In genomic region chr1:208161656-208162375, GRCh38 we compare ENCODE assay signal across 15 cellular contexts.
A peak's percentile ranks its signal among the peaks of the same experiment; 100 is the strongest.
DNase-seq lines count a peak whose midpoint lies in the region; ATAC-seq and TF ChIP-seq lines count a peak whose summit lies in the region.
"Had no signal": no experiment of that assay in that cellular context is flagged by ENCODE, and none has a peak within 500 bp of the region (broad histone marks: within the 10 kb centered on the region; RNA-seq: fewer than 3 reads in every experiment).

No MANE protein-coding gene starts in this region.

- H3K4me3 ChIP-seq in neural cell (ENCODE audit: low read length) (peak overlapping the region; percentile 4), hepatocyte (no peak overlapping the region), thyroid gland (replicated peaks in 1 of 3) (no peak overlapping the region)
- H3K4me3 ChIP-seq: cardiac muscle cell had no signal

- no peak overlapping the region for H3K4me2 ChIP-seq in neural cell (ENCODE audit: low read length)
- no peak overlapping the region for H3K4me2 ChIP-seq in hepatocyte

- H3K9me3 ChIP-seq in neural cell (ENCODE audit: low read length) (no peaks in the 10 kb centered on the region), hepatocyte (ENCODE audit: low read depth) (no peaks in the 10 kb centered on the region), thyroid gland (no peaks in the 10 kb centered on the region)

- 81% methylated on average over 6 of the region's 6 CpGs for WGBS in hepatocyte (ENCODE audit: low lambda C conversion rate, missing lambda C conversion rate)
- 82 to 89% methylated on average over 6 of the region's 6 CpGs for WGBS in thyroid gland, 2 donors

- no peak for TF ChIP-seq POLR2A in thyroid gland (IDR thresholded peaks at IDR 0.05)

- H4K20me1 ChIP-seq in neural cell (ENCODE audit: insufficient read depth) = peaks cover 8% of the 10 kb centered on the region
- no peaks in the 10 kb centered on the region for H4K20me1 ChIP-seq in hepatocyte (ENCODE audit: insufficient read depth, poor library complexity, severe bottlenecking)

- TF ChIP-seq EP300 in neural cell (conservative IDR thresholded peaks at IDR 0.05; ENCODE audit: poor library complexity, severe bottlenecking) = no peak

- H3K9me2 ChIP-seq in neural cell (ENCODE audit: insufficient read depth, low read length) (no peaks in the 10 kb centered on the region), hepatocyte (replicated peaks; ENCODE audit: insufficient read depth) (no peaks in the 10 kb centered on the region)

- H3F3A ChIP-seq in neural cell (ENCODE audit: insufficient read depth, low read length, poor library complexity, severe bottlenecking) = no peaks in the 10 kb centered on the region

- H3K4me1 ChIP-seq in hepatocyte (ENCODE audit: insufficient read depth) = peaks cover 60% of the 10 kb centered on the region
- peaks cover 9 to 46% of the 10 kb centered on the region in 2 donors for H3K4me1 ChIP-seq in thyroid gland

- H3K9ac ChIP-seq in neural cell (ENCODE audit: low read length) = no peak overlapping the region

- no peak for ATAC-seq in HG02610 (IDR thresholded peaks at IDR 0.05; ENCODE audit: unreplicated experiment)

- H3K79me2 ChIP-seq in neural cell (replicated peaks; ENCODE audit: insufficient read depth, low read length) (no peaks in the 10 kb centered on the region), hepatocyte (no peaks in the 10 kb centered on the region)

- H3K27ac ChIP-seq in neural cell (ENCODE audit: low read length) = peak overlapping the region; percentile 55
- no peak overlapping the region for H3K27ac ChIP-seq in hepatocyte
- H3K27ac ChIP-seq in thyroid gland = no peak overlapping the region
- H3K27ac ChIP-seq: cardiac muscle cell had no signal

- intact Hi-C loops in thyroid gland (cut with DNase I) = no loop called here

- H3K36me3 ChIP-seq in neural cell (ENCODE audit: insufficient read depth, low read length) = no peaks in the 10 kb centered on the region
- H3K36me3 ChIP-seq in hepatocyte (replicated peaks; ENCODE audit: insufficient read depth, low read depth) = no peaks in the 10 kb centered on the region
- no peaks in the 10 kb centered on the region for H3K36me3 ChIP-seq in thyroid gland
- H3K36me3 ChIP-seq: cardiac muscle cell had no signal

- H2AFZ ChIP-seq in neural cell (ENCODE audit: low read depth, low read length) = no peak overlapping the region
- H2AFZ ChIP-seq in hepatocyte = no peak overlapping the region

- TF ChIP-seq RAD21 in neural cell (conservative IDR thresholded peaks at IDR 0.05) = no peak

- H3K27me3 ChIP-seq in neural cell (ENCODE audit: insufficient read depth, low read depth, low read length) = no peaks in the 10 kb centered on the region
- no peaks in the 10 kb centered on the region for H3K27me3 ChIP-seq in hepatocyte
- H3K27me3 ChIP-seq in thyroid gland = no peaks in the 10 kb centered on the region

- no peak for TF ChIP-seq CTCF in neural cell (IDR thresholded peaks at IDR 0.05; ENCODE audit: poor library complexity, severe bottlenecking)
- no peak for TF ChIP-seq CTCF in hepatocyte (IDR thresholded peaks at IDR 0.05; ENCODE audit: poor library complexity)
- no peak for TF ChIP-seq CTCF in thyroid gland (IDR thresholded peaks at IDR 0.05)

- DNase-seq in AG20443 (ENCODE audit: low spot score) = peak; percentile 26
- DNase-seq in NCI-H446 (lab: John Stamatoyannopoulos, UW) = peak; percentile 88 to 95
- peak; percentile 38 for DNase-seq in fibroblast of gingiva (ENCODE audit: low read depth)
- DNase-seq in hepatocyte (ENCODE audit: low spot score) = no peak
- DNase-seq in activated gamma-delta T cell treated with Interleukin-2 at 50 U/mL for 16 hours = no peak
- DNase-seq in thyroid gland = no peak
- DNase-seq: activated effector memory CD4-positive, alpha-beta T cell treated with Interleukin-2 at 50 U/mL for 16 hours; AML-193; DMS79 treated with DMSO at 0.1 percent for 48 hours; NCI-H2029; nucleus accumbens; stimulated activated CD8-positive, alpha-beta memory T cell treated with anti-CD3 and anti-CD28 coated beads, Interleukin-4, amount 100 ng/mL, for 48 hours had no signal

TF ChIP-seq in neural cell, 6 proteins besides CTCF, POLR2A, EP300 and RAD21:
- no peak for TF ChIP-seq EZH2 (IDR thresholded peaks at IDR 0.05; ENCODE audit: borderline replicate concordance, insufficient read depth, low read length, poor library complexity, severe bottlenecking)
- TF ChIP-seq, protein P1, sequence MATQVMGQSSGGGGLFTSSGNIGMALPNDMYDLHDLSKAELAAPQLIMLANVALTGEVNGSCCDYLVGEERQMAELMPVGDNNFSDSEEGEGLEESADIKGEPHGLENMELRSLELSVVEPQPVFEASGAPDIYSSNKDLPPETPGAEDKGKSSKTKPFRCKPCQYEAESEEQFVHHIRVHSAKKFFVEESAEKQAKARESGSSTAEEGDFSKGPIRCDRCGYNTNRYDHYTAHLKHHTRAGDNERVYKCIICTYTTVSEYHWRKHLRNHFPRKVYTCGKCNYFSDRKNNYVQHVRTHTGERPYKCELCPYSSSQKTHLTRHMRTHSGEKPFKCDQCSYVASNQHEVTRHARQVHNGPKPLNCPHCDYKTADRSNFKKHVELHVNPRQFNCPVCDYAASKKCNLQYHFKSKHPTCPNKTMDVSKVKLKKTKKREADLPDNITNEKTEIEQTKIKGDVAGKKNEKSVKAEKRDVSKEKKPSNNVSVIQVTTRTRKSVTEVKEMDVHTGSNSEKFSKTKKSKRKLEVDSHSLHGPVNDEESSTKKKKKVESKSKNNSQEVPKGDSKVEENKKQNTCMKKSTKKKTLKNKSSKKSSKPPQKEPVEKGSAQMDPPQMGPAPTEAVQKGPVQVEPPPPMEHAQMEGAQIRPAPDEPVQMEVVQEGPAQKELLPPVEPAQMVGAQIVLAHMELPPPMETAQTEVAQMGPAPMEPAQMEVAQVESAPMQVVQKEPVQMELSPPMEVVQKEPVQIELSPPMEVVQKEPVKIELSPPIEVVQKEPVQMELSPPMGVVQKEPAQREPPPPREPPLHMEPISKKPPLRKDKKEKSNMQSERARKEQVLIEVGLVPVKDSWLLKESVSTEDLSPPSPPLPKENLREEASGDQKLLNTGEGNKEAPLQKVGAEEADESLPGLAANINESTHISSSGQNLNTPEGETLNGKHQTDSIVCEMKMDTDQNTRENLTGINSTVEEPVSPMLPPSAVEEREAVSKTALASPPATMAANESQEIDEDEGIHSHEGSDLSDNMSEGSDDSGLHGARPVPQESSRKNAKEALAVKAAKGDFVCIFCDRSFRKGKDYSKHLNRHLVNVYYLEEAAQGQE (IDR thresholded peaks at IDR 0.05; ENCODE audit: borderline replicate concordance) = no peak
- no peak for TF ChIP-seq POLR2AphosphoS5 (IDR thresholded peaks at IDR 0.05)
- TF ChIP-seq TAF1 (IDR thresholded peaks at IDR 0.05; ENCODE audit: low read depth) = no peak
- no peak for TF ChIP-seq SMC3 (conservative IDR thresholded peaks at IDR 0.05; ENCODE audit: poor library complexity)
- no peak for TF ChIP-seq MXI1 (conservative IDR thresholded peaks at IDR 0.05; ENCODE audit: poor library complexity, severe bottlenecking)

Comparison
In these comparisons a context has a peak if more than half of its experiments do, and no peak if none do; other contexts are left out.
1. DNase-seq: peak in AG20443 (single experiment), NCI-H446 (2 of 2) and fibroblast of gingiva (single experiment); none in hepatocyte (single experiment), activated gamma-delta T cell treated with Interleukin-2 at 50 U/mL for 16 hours (single experiment) and thyroid gland (0 of 2).